Comparison of ENCODE assay signal across 16 cellular contexts in genomic region chr10:117003336-117003735, GRCh38. TPM values are rescaled to one million over a fixed set of nuclear protein-coding genes. Genes with fewer than 3 reads are reported as not detected.
DNase-seq lines count a peak whose midpoint lies in the region; ATAC-seq and TF ChIP-seq lines count a peak whose summit lies in the region.
"Had no signal": no experiment of that assay in that cellular context is flagged by ENCODE, and none has a peak within 500 bp of the region (broad histone marks: within the 10 kb centered on the region; RNA-seq: fewer than 3 reads in every experiment).

No MANE protein-coding gene starts in this region.

- peaks cover 16% of the 10 kb centered on the region for H3K27me3 Mint-ChIP-seq in GM23338 (ENCODE audit: insufficient read depth, low read depth, poor library complexity)

- no peaks in the 10 kb centered on the region for H3K9me3 Mint-ChIP-seq in GM23338

- H3K9me2 ChIP-seq in GM23338 (ENCODE audit: insufficient read depth) (no peaks in the 10 kb centered on the region), neural cell (ENCODE audit: insufficient read depth, low read length) (no peaks in the 10 kb centered on the region), SK-N-SH (no peaks in the 10 kb centered on the region)

- no peaks in the 10 kb centered on the region for H3K9me3 ChIP-seq in neural cell (ENCODE audit: low read length)
- no peaks in the 10 kb centered on the region for H3K9me3 ChIP-seq in SK-N-SH
- H3K9me3 ChIP-seq: neutrophil had no signal

- POLR2A ChIA-PET in RWPE1 (lab: Yijun Ruan, JAX; ENCODE audit: low non-redundant PET), result no interaction called here
- POLR2A ChIA-PET in SK-N-SH (lab: Yijun Ruan, JAX), result no interaction called here

- no peak overlapping the region for H2AFZ ChIP-seq in GM23338
- H2AFZ ChIP-seq in neural cell (ENCODE audit: low read depth, low read length), result no peak overlapping the region
- H2AFZ ChIP-seq in SK-N-SH (ENCODE audit: low read depth), result no peak overlapping the region

- H4K20me1 ChIP-seq in GM23338 (replicated peaks; ENCODE audit: insufficient read depth), result no peaks in the 10 kb centered on the region; the same call in 1 of the 2 replicates
- no peaks in the 10 kb centered on the region for H4K20me1 ChIP-seq in neural cell (ENCODE audit: insufficient read depth)
- H4K20me1 ChIP-seq in SK-N-SH (ENCODE audit: insufficient read depth), result peaks cover 11% of the 10 kb centered on the region; the same call in 1 of the 2 replicates

- H3K79me2 ChIP-seq in GM23338 (replicated peaks; ENCODE audit: insufficient read depth), result no peaks in the 10 kb centered on the region
- H3K79me2 ChIP-seq in neural cell (replicated peaks; ENCODE audit: insufficient read depth, low read length), result peaks cover 4% of the 10 kb centered on the region
- H3K79me2 ChIP-seq in SK-N-SH (ENCODE audit: insufficient read depth), result peaks cover 46% of the 10 kb centered on the region

- H3K36me3 Mint-ChIP-seq in GM23338 (ENCODE audit: low read depth), result no peaks in the 10 kb centered on the region

- no peak overlapping the region for H3K4me2 ChIP-seq in GM23338
- H3K4me2 ChIP-seq in neural cell (ENCODE audit: low read length), result no peak overlapping the region
- H3K4me2 ChIP-seq in SK-N-SH, result no peak overlapping the region

- H3K36me3 ChIP-seq in GM23338 (ENCODE audit: insufficient read depth) (no peaks in the 10 kb centered on the region), neural cell (ENCODE audit: insufficient read depth, low read length) (no peaks in the 10 kb centered on the region), SK-N-SH (replicated peaks in 1 of 2; ENCODE audit: control insufficient read depth in 1 of 2, insufficient read depth in 2 of 2, low read length in 1 of 2) (no peaks in the 10 kb centered on the region)
- H3K36me3 ChIP-seq: neutrophil had no signal

- no peaks in the 10 kb centered on the region for H3K4me1 ChIP-seq in GM23338 (ENCODE audit: insufficient read depth)
- peaks cover 7 to 9% of the 10 kb centered on the region in 2 experiments; a peak in 3 of 4 replicates for H3K4me1 ChIP-seq in SK-N-SH (ENCODE audit: control insufficient read depth in 1 of 2, insufficient read depth in 2 of 2, low read depth in 1 of 2, low read length in 1 of 2)

- CTCF ChIA-PET in RWPE1 (lab: Yijun Ruan, JAX) (interaction anchor here (1.1 kb wide), 1 partner anchor 21 kb away, joined by 6 read pairs; no protein-coding TSS in a partner anchor), SK-N-SH (lab: Yijun Ruan, JAX) (interaction anchor here (1.1 kb wide), 1 partner anchor 171 kb away, joined by 3 read pairs; no protein-coding TSS in a partner anchor)

- peaks cover 22% of the 10 kb centered on the region for H3K27me3 ChIP-seq in GM23338 (ENCODE audit: insufficient read depth)
- no peaks in the 10 kb centered on the region for H3K27me3 ChIP-seq in neural cell (ENCODE audit: insufficient read depth, low read depth, low read length)
- no peaks in the 10 kb centered on the region for H3K27me3 ChIP-seq in SK-N-SH (ENCODE audit: insufficient read depth)

- H3K4me3 ChIP-seq in GM23338 (no peak overlapping the region), neural cell (ENCODE audit: low read length) (peak overlapping the region; percentile 30), SK-N-SH (ENCODE audit: low read depth in 2 of 2, low read length in 1 of 2) (no peak overlapping the region)

- ATAC-seq in GM23338 (no peak), HG03135 (IDR thresholded peaks at IDR 0.05; ENCODE audit: unreplicated experiment) (no peak)
- ATAC-seq: sciatic nerve had no signal

- no peak for TF ChIP-seq EP300 in neural cell (conservative IDR thresholded peaks at IDR 0.05; ENCODE audit: poor library complexity, severe bottlenecking)
- no peak for TF ChIP-seq EP300 in SK-N-SH (IDR thresholded peaks at IDR 0.05; ENCODE audit: borderline replicate concordance in 1 of 2, low read depth in 1 of 2, low read length in 1 of 2)

- H3K4me3 Mint-ChIP-seq in GM23338, result peak overlapping the region; percentile 60

- TF ChIP-seq CTCF in GM23338 (conservative IDR thresholded peaks at IDR 0.05; ENCODE audit: low read depth in 2 of 2) (no peak), RWPE1 (conservative IDR thresholded peaks at IDR 0.05; ENCODE audit: low read depth) (no peak), neural cell (IDR thresholded peaks at IDR 0.05; ENCODE audit: poor library complexity, severe bottlenecking) (no peak), SK-N-SH (IDR thresholded peaks at IDR 0.05) (no peak)

- H3K9ac ChIP-seq in neural cell (ENCODE audit: low read length) (no peak overlapping the region), SK-N-SH (no peak overlapping the region)

- DNase-seq in GM23338 (ENCODE audit: low spot score) (no peak), RWPE1 (ENCODE audit: low spot score) (no peak), globus pallidus (ENCODE audit: low spot score) (peak; percentile 42), OCI-M2 (lab: John Stamatoyannopoulos, UW; ENCODE audit: unreplicated experiment) (no peak), AG20443 (ENCODE audit: low spot score) (no peak), SK-N-SH (no peak)
- DNase-seq: activated effector memory CD4-positive, alpha-beta T cell treated with Interleukin-2 at 50 U/mL for 16 hours; C1 segment of cervical spinal cord; NCI-H187; NCI-H510A treated with DMSO at 0.1 percent for 48 hours; OCI-M1; stimulated activated CD4-positive, alpha-beta T cell treated with anti-CD3 and anti-CD28 coated beads, Interleukin-1b, Interleukin-23, amount 100 ng/mL, for 48 hours had no signal

- no peak overlapping the region for H3K27ac Mint-ChIP-seq in GM23338

- H3F3A ChIP-seq in GM23338 (replicated peaks; ENCODE audit: low read depth) (no peaks in the 10 kb centered on the region), neural cell (ENCODE audit: insufficient read depth, low read length, poor library complexity, severe bottlenecking) (no peaks in the 10 kb centered on the region), SK-N-SH (replicated peaks; ENCODE audit: insufficient read depth) (peaks cover 10% of the 10 kb centered on the region)

- no peak for TF ChIP-seq RAD21 in neural cell (conservative IDR thresholded peaks at IDR 0.05)
- TF ChIP-seq RAD21 in SK-N-SH (IDR thresholded peaks at IDR 0.05; ENCODE audit: low read length), result no peak

- 87% methylated on average over 6 of the region's 6 CpGs for WGBS in SK-N-SH (ENCODE audit: low lambda C conversion rate)

- H3K4me1 Mint-ChIP-seq in GM23338, result peaks cover 11% of the 10 kb centered on the region; the same call in 2 of the 3 replicates

- H3K27ac ChIP-seq in GM23338 (ENCODE audit: low read depth) (no peak overlapping the region), RWPE1 (peak overlapping the region; percentile 97), neural cell (ENCODE audit: low read length) (no peak overlapping the region), SK-N-SH (ENCODE audit: low read depth in 2 of 2, low read length in 1 of 2) (no peak overlapping the region)
- H3K27ac ChIP-seq: neutrophil had no signal

TF ChIP-seq in GM23338, 12 proteins besides CTCF, POLR2A, EP300 and RAD21 (continues in another document):
- TF ChIP-seq EZH2phosphoT487 (IDR thresholded peaks at IDR 0.05; ENCODE audit: unreplicated experiment), result no peak

TF ChIP-seq in neural cell, 6 proteins besides CTCF, POLR2A, EP300 and RAD21 (continues in another document):
- no peak for TF ChIP-seq SMC3 (conservative IDR thresholded peaks at IDR 0.05; ENCODE audit: poor library complexity)
- TF ChIP-seq POLR2AphosphoS5 (IDR thresholded peaks at IDR 0.05), result no peak
- TF ChIP-seq MXI1 (conservative IDR thresholded peaks at IDR 0.05; ENCODE audit: poor library complexity, severe bottlenecking), result no peak

TF ChIP-seq in SK-N-SH, 30 proteins besides CTCF, POLR2A, EP300 and RAD21 (continues in another document):
- no peak for TF ChIP-seq USF2 (IDR thresholded peaks at IDR 0.05; ENCODE audit: borderline replicate concordance, low read depth, low read length)
- TF ChIP-seq REST (IDR thresholded peaks at IDR 0.05; ENCODE audit: low read depth, low read length), result no peak
- no peak for TF ChIP-seq YY1 (IDR thresholded peaks at IDR 0.05; ENCODE audit: low read depth)
- no peak for TF ChIP-seq JUND (IDR thresholded peaks at IDR 0.05)
- TF ChIP-seq RXRA (IDR thresholded peaks at IDR 0.05; ENCODE audit: borderline replicate concordance, low read depth), result no peak

RNA-seq across cellular contexts. Expression of gene SHTN1, which starts 1.7 kb away (rescaled TPM):
- total RNA-seq in GM23338 (2014; rRNA removed; shearing (Covaris generic)), result 6.7 and 8.8 TPM in 2 replicates
- polyA plus RNA-seq in GM23338 (2016; fragmentation: Nextera tagmentation; extraction: Ambion mirVana), result 6.7 and 8.0 TPM in 2 replicates
- 40.9 and 55.8 TPM in 2 replicates for polyA plus RNA-seq in neural cell
- 34.3 and 49.2 TPM in 2 replicates for polyA minus RNA-seq in neural cell
- polyA plus RNA-seq in SK-N-SH (2012; rRNA removed), result 5.2 and 6.6 TPM in 2 replicates
- 4.5 and 6.3 TPM in 2 replicates for polyA plus RNA-seq in SK-N-SH (2012; cell fraction: cytosol; rRNA removed)
- polyA plus RNA-seq in SK-N-SH (2012; cell fraction: nucleus; rRNA removed), result 18.8 and 38.6 TPM in 2 replicates
